8 cellular contexts compared by ENCODE assay signal in genomic region chr19:47274071-47274890, GRCh38. TPM values are rescaled to one million over a fixed set of nuclear protein-coding genes. Genes with fewer than 3 reads are reported as not detected.
A peak's percentile ranks its signal among the peaks of the same experiment; 100 is the strongest.
DNase-seq lines count a peak whose midpoint lies in the region; ATAC-seq lines count a peak whose summit lies in the region.

Gene INAFM1 (plus strand): TSS chr19:47274885. CDS start chr19:47274920, 35 bp downstream.

- H4K91ac ChIP-seq in mesenchymal stem cell (ENCODE audit: low read length): peak within 1 kb of the TSS; percentile 98

- peak within 1 kb of the TSS; percentile 99 for H3K27ac ChIP-seq in mesenchymal stem cell (ENCODE audit: low read length, poor library complexity, severe bottlenecking)

- peaks cover 26% of the 10 kb centered on the region for H3K79me1 ChIP-seq in mesenchymal stem cell (replicated peaks; ENCODE audit: low read length, poor library complexity, severe bottlenecking)

- H2BK120ac ChIP-seq in mesenchymal stem cell (ENCODE audit: low read depth, low read length): peak within 1 kb of the TSS; percentile 82

- H2BK12ac ChIP-seq in mesenchymal stem cell (ENCODE audit: low read length in 2 of 2): peak within 1 kb of the TSS; percentile 52 to 60

- H4K8ac ChIP-seq in mesenchymal stem cell (ENCODE audit: low read length): peak within 1 kb of the TSS; percentile 88

- H3K36me3 ChIP-seq in mesenchymal stem cell (ENCODE audit: control insufficient read depth in 1 of 2, insufficient read depth in 2 of 2, low read depth in 1 of 2, low read length in 2 of 2): peaks cover 22 to 38% of the 10 kb centered on the region in 2 experiments

- peak within 1 kb of the TSS; percentile 91 for H2AK5ac ChIP-seq in mesenchymal stem cell (ENCODE audit: low read length, severe bottlenecking)

- H3K9ac ChIP-seq in mesenchymal stem cell (ENCODE audit: low read length): peak within 1 kb of the TSS; percentile 93

- H3K23ac ChIP-seq in mesenchymal stem cell (ENCODE audit: low read length in 2 of 2): peak within 1 kb of the TSS in 1 of 2 experiments; percentile 64

- H3K18ac ChIP-seq in mesenchymal stem cell (ENCODE audit: low read depth in 1 of 2, low read length in 2 of 2): peak within 1 kb of the TSS; percentile 95 to 96

- H3K14ac ChIP-seq in mesenchymal stem cell (ENCODE audit: low read length in 2 of 2): peak within 1 kb of the TSS; percentile 76 to 93

- DNase-seq in CD1c-positive myeloid dendritic cell (ENCODE audit: extremely low spot score) (peak; percentile 98), HT1080 (ENCODE audit: low read depth) (peak; percentile 79), mesenchymal stem cell (peak; percentile 92)
- peak; percentile 96 for DNase-seq in NK-92 treated with Interleukin-12 subunit alpha and Interleukin-12 subunit beta, amount 100 ng/mL, for 24 hours (lab: John Stamatoyannopoulos, UW)
- DNase-seq in activated CD8-positive, alpha-beta memory T cell treated with anti-CD3 and anti-CD28 coated beads for 1 hour (ENCODE audit: extremely low read depth in 1 of 2, low read depth in 1 of 2): peak; percentile 97 to 100
- DNase-seq in effector CD8-positive, alpha-beta T cell (lab: John Stamatoyannopoulos, UW): peak; percentile 99
- peak; percentile 100 for DNase-seq in stimulated activated CD8-positive, alpha-beta memory T cell treated with anti-CD3 and anti-CD28 coated beads, Interleukin-12 subunit alpha, Interleukin-12 subunit beta, amount 100 ng/mL, for 1 hour (ENCODE audit: low read depth)

- no peaks in the 10 kb centered on the region for H3K9me3 ChIP-seq in mesenchymal stem cell (ENCODE audit: control insufficient read depth, low read length)

- H3K4me1 ChIP-seq in mesenchymal stem cell (ENCODE audit: control insufficient read depth, insufficient read depth, low read depth, low read length): peaks cover 17% of the 10 kb centered on the region

- H2AFZ ChIP-seq in mesenchymal stem cell (ENCODE audit: low read depth, low read length): peak within 1 kb of the TSS; percentile 29

- peak within 1 kb of the TSS; percentile 88 for H3K4me2 ChIP-seq in mesenchymal stem cell (ENCODE audit: low read length, poor library complexity, severe bottlenecking)

- under 1% methylated on average over 45 of the region's 72 CpGs for WGBS in mesenchymal stem cell

- ATAC-seq in GM19452 (IDR thresholded peaks at IDR 0.05; ENCODE audit: unreplicated experiment): peak; percentile 49

- peak within 1 kb of the TSS; percentile 75 for H2BK15ac ChIP-seq in mesenchymal stem cell (ENCODE audit: low read depth, poor library complexity, severe bottlenecking)

- H3K4ac ChIP-seq in mesenchymal stem cell (ENCODE audit: low read depth in 1 of 2, low read length in 2 of 2): peak within 1 kb of the TSS; percentile 60 to 99

- H3K27me3 ChIP-seq in mesenchymal stem cell (ENCODE audit: control insufficient read depth in 1 of 2, insufficient read depth in 1 of 2, low read length in 2 of 2): no peaks in the 10 kb centered on the region

- H3K4me3 ChIP-seq in mesenchymal stem cell (ENCODE audit: insufficient read depth in 1 of 2, low read depth in 1 of 2, low read length in 2 of 2): peak within 1 kb of the TSS; percentile 80 to 83

- peak within 1 kb of the TSS; percentile 89 for H2BK5ac ChIP-seq in mesenchymal stem cell (ENCODE audit: low read depth, low read length, poor library complexity, severe bottlenecking)

RNA-seq across cellular contexts. Expression of gene INAFM1, which starts in this region (rescaled TPM):
- 1.5 and 4.0 TPM in 2 replicates for total RNA-seq in HT1080 (2014; rRNA removed; shearing (Covaris generic))
- polyA plus RNA-seq in HT1080 (2015; cell fraction: cytosol; rRNA removed): 2.9 and 3.6 TPM in 2 replicates
- polyA plus RNA-seq in HT1080 (2015; cell fraction: nucleus; rRNA removed): 4.4 and 6.0 TPM in 2 replicates
- polyA plus RNA-seq in mesenchymal stem cell (2013, experiment 1 of 2): 10.7 TPM
- 11.4 TPM for polyA plus RNA-seq in mesenchymal stem cell (2013, experiment 2 of 2)

Comparison
In these comparisons a context has a peak if more than half of its experiments do, and no peak if none do; other contexts are left out.
1. Peak in every context shown above with its lines: DNase-seq, ATAC-seq, H3K4me3 ChIP-seq and H3K27ac ChIP-seq.